In genomic region chr15:62094398-62094797, GRCh38 we compare ENCODE assay signal across 16 cellular contexts. TPM values are rescaled to one million over a fixed set of nuclear protein-coding genes. Genes with fewer than 3 reads are reported as not detected.
"Had no signal": no experiment of that assay in that cellular context is flagged by ENCODE, and none has a peak within 500 bp of the region (broad histone marks: within the 10 kb centered on the region; RNA-seq: fewer than 3 reads in every experiment).

No MANE protein-coding gene starts in this region.

- H3K4me1 ChIP-seq: colonic mucosa, foreskin keratinocyte, suprapubic skin, upper lobe of left lung had no signal

- H3K27ac ChIP-seq: body of pancreas, colonic mucosa, foreskin keratinocyte, suprapubic skin, upper lobe of left lung had no signal

- H3K36me3 ChIP-seq: colonic mucosa, suprapubic skin, upper lobe of left lung had no signal

- H3K4me3 ChIP-seq: body of pancreas, colonic mucosa, suprapubic skin, upper lobe of left lung had no signal

- DNase-seq: activated CD4-positive, alpha-beta T cell treated with anti-CD3 and anti-CD28 coated beads, Interleukin-2, amount 10 ng/mL, durations not matched to agents 7 days and 5 days; activated naive CD8-positive, alpha-beta T cell treated with anti-CD3 and anti-CD28 coated beads for 36 hours; amygdala; body of pancreas; central memory CD4-positive, alpha-beta T cell; colonic mucosa; foreskin keratinocyte; kidney glomerular epithelial cell; occipital lobe; stimulated activated CD4-positive, alpha-beta T cell treated with anti-CD3 and anti-CD28 coated beads, Interleukin-2, amount 100 ng/mL, for 48 hours; stimulated activated naive CD4-positive, alpha-beta T cell; T-helper 17 cell; upper lobe of left lung had no signal

- H3K27me3 ChIP-seq: body of pancreas, colonic mucosa, foreskin keratinocyte, suprapubic skin, upper lobe of left lung had no signal

- H3K9me3 ChIP-seq: body of pancreas, colonic mucosa, suprapubic skin, upper lobe of left lung had no signal

- ATAC-seq: body of pancreas, foreskin keratinocyte, T-helper 17 cell had no signal

RNA-seq across cellular contexts. Expression of gene C2CD4A, which starts 27.6 kb away (rescaled TPM):
- total RNA-seq: activated CD4-positive, alpha-beta T cell treated with anti-CD3 and anti-CD28 coated beads, Interleukin-2, amount 10 ng/mL, durations not matched to agents 7 days and 5 days; foreskin keratinocyte; mesenteric fat pad; posterior vena cava had no signal
- polyA plus RNA-seq: foreskin keratinocyte had no signal
